Comparison of ENCODE assay signal across 11 cellular contexts in genomic region chr3:135125171-135125801, GRCh38.
A peak's percentile ranks its signal among the peaks of the same experiment; 100 is the strongest.
DNase-seq lines count a peak whose midpoint lies in the region; ATAC-seq and TF ChIP-seq lines count a peak whose summit lies in the region.
"Had no signal": no experiment of that assay in that cellular context is flagged by ENCODE, and none has a peak within 500 bp of the region (broad histone marks: within the 10 kb centered on the region; RNA-seq: fewer than 3 reads in every experiment).

No MANE protein-coding gene starts in this region.

- no peak overlapping the region for H3K4me3 Mint-ChIP-seq in MCF 10A (ENCODE audit: unreplicated experiment)
- no peak overlapping the region for H3K4me3 Mint-ChIP-seq in effector memory CD8-positive, alpha-beta T cell

- no peak for TF ChIP-seq CTCF in MCF 10A (IDR thresholded peaks at IDR 0.05; ENCODE audit: unreplicated experiment)
- TF ChIP-seq CTCF in breast epithelium (IDR thresholded peaks at IDR 0.05) = no peak
- no peak for TF ChIP-seq CTCF in fibroblast of mammary gland (conservative IDR thresholded peaks at IDR 0.05; ENCODE audit: control insufficient read depth, insufficient read depth, low read depth, low read length)
- no peak for TF ChIP-seq CTCF in testis (IDR thresholded peaks at IDR 0.05)
- no peak for TF ChIP-seq CTCF in esophagus muscularis mucosa (IDR thresholded peaks at IDR 0.05)

- peak; percentile 26 for DNase-seq in MCF 10A (ENCODE audit: unreplicated experiment)
- DNase-seq in breast epithelium (ENCODE audit: low spot score in 2 of 2) = no peak
- peak; percentile 40 for DNase-seq in RPMI7951 (ENCODE audit: low read depth)
- peak; percentile 44 for DNase-seq in fibroblast of mammary gland (ENCODE audit: low read depth)
- DNase-seq in testis = peak; percentile 23
- no peak for DNase-seq in effector memory CD8-positive, alpha-beta T cell
- no peak for DNase-seq in esophagus muscularis mucosa (ENCODE audit: extremely low spot score)
- DNase-seq: NCI-H2107, psoas muscle had no signal

- H3K4me3 ChIP-seq in breast epithelium = no peak overlapping the region
- H3K4me3 ChIP-seq in fibroblast of mammary gland (ENCODE audit: control insufficient read depth, low read depth, low read length) = no peak overlapping the region
- H3K4me3 ChIP-seq in testis = no peak overlapping the region
- no peak overlapping the region for H3K4me3 ChIP-seq in esophagus muscularis mucosa
- H3K4me3 ChIP-seq: psoas muscle had no signal

- no peak for TF ChIP-seq EP300 in esophagus muscularis mucosa (IDR thresholded peaks at IDR 0.05)

- intact Hi-C loops in MCF 10A (cut with micrococcal nuclease) (no loop called here), breast epithelium (cut with DNase I; ENCODE audit: low total_unique reads) (no loop called here), testis (cut with DNase I; ENCODE audit: low total_unique reads) (no loop called here), esophagus muscularis mucosa (cut with DNase I) (no loop called here)

- CTCF ChIA-PET in MCF 10A (lab: Yijun Ruan, JAX) = interaction anchor here (0.6 kb wide), 1 partner anchor 11 kb away, joined by 5 read pairs; no protein-coding TSS in a partner anchor

- H3K27me3 Mint-ChIP-seq in MCF 10A (ENCODE audit: insufficient read depth, unreplicated experiment) = no peaks in the 10 kb centered on the region
- H3K27me3 Mint-ChIP-seq in effector memory CD8-positive, alpha-beta T cell = no peaks in the 10 kb centered on the region

- H3K9me3 Mint-ChIP-seq in MCF 10A (ENCODE audit: unreplicated experiment) = peaks cover 36% of the 10 kb centered on the region
- H3K9me3 Mint-ChIP-seq in effector memory CD8-positive, alpha-beta T cell = peaks cover 12 to 32% of the 10 kb centered on the region in 2 donors

- H3K27ac ChIP-seq in breast epithelium (no peak overlapping the region), testis (no peak overlapping the region), esophagus muscularis mucosa (replicated peaks in 1 of 4) (no peak overlapping the region)
- H3K27ac ChIP-seq: psoas muscle had no signal

- no peak for TF ChIP-seq POLR2A in breast epithelium (IDR thresholded peaks at IDR 0.05)
- TF ChIP-seq POLR2A in testis (IDR thresholded peaks at IDR 0.05) = no peak
- no peak for TF ChIP-seq POLR2A in esophagus muscularis mucosa (IDR thresholded peaks at IDR 0.05; ENCODE audit: low read depth)

- no TSS peak for BruUV-seq in MCF 10A (replicated peaks; lab: Mats Ljungman, UMichigan)

- no peak overlapping the region for H3K27ac Mint-ChIP-seq in MCF 10A (ENCODE audit: low read depth, unreplicated experiment)
- no peak overlapping the region for H3K27ac Mint-ChIP-seq in effector memory CD8-positive, alpha-beta T cell
- H3K27ac Mint-ChIP-seq: activated naive CD4-positive, alpha-beta T cell treated with anti-CD3 and anti-CD28 coated beads, Interleukin-2, amount 50 U/mL, for 72 hours had no signal

- no peaks in the 10 kb centered on the region for H3K36me3 Mint-ChIP-seq in MCF 10A (ENCODE audit: insufficient read depth, unreplicated experiment)
- H3K36me3 Mint-ChIP-seq in effector memory CD8-positive, alpha-beta T cell (ENCODE audit: insufficient read depth) = no peaks in the 10 kb centered on the region
- H3K36me3 Mint-ChIP-seq: activated naive CD4-positive, alpha-beta T cell treated with anti-CD3 and anti-CD28 coated beads, Interleukin-2, amount 50 U/mL, for 72 hours had no signal

- H3K27me3 ChIP-seq in breast epithelium (no peaks in the 10 kb centered on the region), testis (no peaks in the 10 kb centered on the region), esophagus muscularis mucosa (no peaks in the 10 kb centered on the region)

- H3K4me1 Mint-ChIP-seq in MCF 10A (ENCODE audit: insufficient read depth, unreplicated experiment) = no peaks in the 10 kb centered on the region
- no peaks in the 10 kb centered on the region for H3K4me1 Mint-ChIP-seq in effector memory CD8-positive, alpha-beta T cell (ENCODE audit: low read depth in 2 of 2)

- no peaks in the 10 kb centered on the region for H3K9me3 ChIP-seq in breast epithelium
- H3K9me3 ChIP-seq in testis = no peaks in the 10 kb centered on the region
- no peaks in the 10 kb centered on the region for H3K9me3 ChIP-seq in esophagus muscularis mucosa
- H3K9me3 ChIP-seq: psoas muscle had no signal

- H3K4me1 ChIP-seq in breast epithelium (no peaks in the 10 kb centered on the region), testis (no peaks in the 10 kb centered on the region), esophagus muscularis mucosa (no peaks in the 10 kb centered on the region)
- H3K4me1 ChIP-seq: psoas muscle had no signal

- no peak for ATAC-seq in effector memory CD8-positive, alpha-beta T cell (replicated peaks)
- ATAC-seq in GM21825 (IDR thresholded peaks at IDR 0.05; ENCODE audit: unreplicated experiment) = no peak
- ATAC-seq: activated naive CD4-positive, alpha-beta T cell treated with anti-CD3 and anti-CD28 coated beads, Interleukin-2, amount 50 U/mL, for 72 hours; psoas muscle had no signal

- WGBS in testis, 2 donors = 85 to 86% methylated on average over 2 of the region's 2 CpGs
- 78% methylated on average over 2 of the region's 2 CpGs for WGBS in esophagus muscularis mucosa

- POLR2A ChIA-PET in MCF 10A (lab: Yijun Ruan, JAX) = no interaction called here

- no peaks in the 10 kb centered on the region for H3K36me3 ChIP-seq in breast epithelium
- H3K36me3 ChIP-seq in testis (ENCODE audit: low read depth, missing control alignments) = no peaks in the 10 kb centered on the region
- H3K36me3 ChIP-seq in esophagus muscularis mucosa = no peaks in the 10 kb centered on the region

Comparison
In these comparisons a context has a peak if more than half of its experiments do, and no peak if none do; other contexts are left out.
1. DNase-seq: peak in MCF 10A (single experiment), RPMI7951 (single experiment), fibroblast of mammary gland (single experiment) and testis (single experiment); none in breast epithelium (0 of 2), effector memory CD8-positive, alpha-beta T cell (0 of 3) and esophagus muscularis mucosa (single experiment).